Comparison of ENCODE assay signal across 19 cellular contexts in the genomic region with DNA sequence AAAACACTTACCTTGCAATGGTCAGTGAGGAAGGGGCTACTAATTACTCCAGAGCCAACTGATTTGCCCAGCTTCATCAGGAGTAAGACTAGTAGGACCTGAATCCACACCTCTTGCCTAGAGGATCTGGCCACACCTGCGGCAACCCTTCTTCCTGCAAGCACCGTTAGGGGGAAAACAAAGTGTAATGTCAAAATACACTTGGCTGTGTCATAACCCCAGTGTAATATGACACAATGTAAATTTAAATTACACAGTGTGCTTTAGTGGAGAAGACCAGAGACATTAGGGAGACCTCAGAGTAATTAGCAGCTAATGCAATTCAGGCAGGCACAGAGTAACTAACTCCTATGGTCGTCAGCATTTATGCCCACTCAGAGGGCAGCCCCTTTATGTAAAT.
DNase-seq lines count a peak whose midpoint lies in the region; ATAC-seq and TF ChIP-seq lines count a peak whose summit lies in the region.
"Had no signal": no experiment of that assay in that cellular context is flagged by ENCODE, and none has a peak within 500 bp of the region (broad histone marks: within the 10 kb centered on the region; RNA-seq: fewer than 3 reads in every experiment).

No MANE protein-coding gene starts in this region.

- H3K4me3 Mint-ChIP-seq in activated CD8-positive, alpha-beta T cell treated with anti-CD3 and anti-CD28 coated beads, Interleukin-2, amount 10 ng/mL, durations not matched to agents 7 days and 5 days, result no peak overlapping the region
- H3K4me3 Mint-ChIP-seq: activated naive CD4-positive, alpha-beta T cell treated with anti-CD3 and anti-CD28 coated beads, Interleukin-2, amount 50 U/mL, for 24 hours; activated T-cell treated with anti-CD3 and anti-CD28 coated beads, Interleukin-2, amount 50 U/mL, for 72 hours; stimulated activated memory B cell treated with anti-CD40 and anti-IgM and Interleukin-4, amounts not matched to agents 10 μg/mL and 1 μg/mL and 100 μg/mL, for 72 hours; T-cell had no signal

- DNase-seq in NCI-H1105 treated with DMSO at 0.1 percent for 48 hours (lab: John Stamatoyannopoulos, UW) (peak; percentile 50), NCI-H1105 (lab: John Stamatoyannopoulos, UW) (no peak), NCI-H526 (lab: John Stamatoyannopoulos, UW) (peak; percentile 8 to 53), hepatocyte (ENCODE audit: low spot score) (no peak), smooth muscle cell (lab: John Stamatoyannopoulos, UW; ENCODE audit: unreplicated experiment) (no peak), occipital lobe (lab: John Stamatoyannopoulos, UW) (no peak)
- DNase-seq in activated CD8-positive, alpha-beta T cell treated with anti-CD3 and anti-CD28 coated beads, Interleukin-2, amount 10 ng/mL, durations not matched to agents 7 days and 5 days, result no peak
- DNase-seq: activated T-cell treated with anti-CD3 and anti-CD28 coated beads, Interleukin-2, amount 50 U/mL, for 72 hours; colonic mucosa; GM23248; midbrain; right cardiac atrium; stimulated activated CD4-positive, alpha-beta T cell treated with anti-CD3 and anti-CD28 coated beads, Interleukin-15, amount 100 ng/mL, for 24 hours; T-cell had no signal

- H3K9ac ChIP-seq in smooth muscle cell (ENCODE audit: low read depth), result no peak overlapping the region
- H3K9ac ChIP-seq: BLaER1 treated with 17β-estradiol and CSF1 and Interleukin-3, amounts not matched to agents 10 nM and 100 nM; GM23248 had no signal

- POLR2A ChIA-PET in activated CD8-positive, alpha-beta T cell treated with anti-CD3 and anti-CD28 coated beads, Interleukin-2, amount 10 ng/mL, durations not matched to agents 7 days and 5 days (lab: Charles Lee), result no interaction called here

- no peak overlapping the region for H3K27ac ChIP-seq in hepatocyte
- no peak overlapping the region for H3K27ac ChIP-seq in smooth muscle cell (ENCODE audit: low read depth)
- H3K27ac ChIP-seq: BLaER1 treated with 17β-estradiol and CSF1 and Interleukin-3, amounts not matched to agents 10 nM and 100 nM; colonic mucosa; GM23248; thoracic aorta had no signal

- H3F3A ChIP-seq in smooth muscle cell (ENCODE audit: low read depth), result no peaks in the 10 kb centered on the region

- no peaks in the 10 kb centered on the region for H3K9me2 ChIP-seq in hepatocyte (replicated peaks; ENCODE audit: insufficient read depth)

- no peaks in the 10 kb centered on the region for H3K9me3 Mint-ChIP-seq in activated CD8-positive, alpha-beta T cell treated with anti-CD3 and anti-CD28 coated beads, Interleukin-2, amount 10 ng/mL, durations not matched to agents 7 days and 5 days (ENCODE audit: insufficient read depth)
- H3K9me3 Mint-ChIP-seq: activated naive CD4-positive, alpha-beta T cell treated with anti-CD3 and anti-CD28 coated beads, Interleukin-2, amount 50 U/mL, for 24 hours had no signal

- H3K27ac Mint-ChIP-seq in activated CD8-positive, alpha-beta T cell treated with anti-CD3 and anti-CD28 coated beads, Interleukin-2, amount 10 ng/mL, durations not matched to agents 7 days and 5 days, result no peak overlapping the region
- H3K27ac Mint-ChIP-seq: activated naive CD4-positive, alpha-beta T cell treated with anti-CD3 and anti-CD28 coated beads, Interleukin-2, amount 50 U/mL, for 24 hours; activated T-cell treated with anti-CD3 and anti-CD28 coated beads, Interleukin-2, amount 50 U/mL, for 72 hours; stimulated activated memory B cell treated with anti-CD40 and anti-IgM and Interleukin-4, amounts not matched to agents 10 μg/mL and 1 μg/mL and 100 μg/mL, for 72 hours; T-cell had no signal

- H3K4me3 ChIP-seq in hepatocyte, result no peak overlapping the region
- no peak overlapping the region for H3K4me3 ChIP-seq in smooth muscle cell
- H3K4me3 ChIP-seq: BLaER1 treated with 17β-estradiol and CSF1 and Interleukin-3, amounts not matched to agents 10 nM and 100 nM; GM23248 had no signal

- TF ChIP-seq CTCF in hepatocyte (IDR thresholded peaks at IDR 0.05; ENCODE audit: poor library complexity) (no peak), smooth muscle cell (IDR thresholded peaks at IDR 0.05; ENCODE audit: borderline replicate concordance, insufficient read depth, poor library complexity, severe bottlenecking) (no peak)

- WGBS in hepatocyte (ENCODE audit: low lambda C conversion rate, missing lambda C conversion rate), result 39% methylated on average over 3 of the region's 3 CpGs
- 59% methylated on average over 3 of the region's 3 CpGs for WGBS in smooth muscle cell (ENCODE audit: low lambda C conversion rate)

- H3K27me3 Mint-ChIP-seq in activated CD8-positive, alpha-beta T cell treated with anti-CD3 and anti-CD28 coated beads, Interleukin-2, amount 10 ng/mL, durations not matched to agents 7 days and 5 days (ENCODE audit: low read depth), result peaks cover 10% of the 10 kb centered on the region

- no peaks in the 10 kb centered on the region for H3K9me3 ChIP-seq in hepatocyte (ENCODE audit: low read depth)
- no peaks in the 10 kb centered on the region for H3K9me3 ChIP-seq in smooth muscle cell (replicated peaks; ENCODE audit: low read depth)
- H3K9me3 ChIP-seq: BLaER1 treated with 17β-estradiol and CSF1 and Interleukin-3, amounts not matched to agents 10 nM and 100 nM; colonic mucosa; thoracic aorta had no signal

- peaks cover 35% of the 10 kb centered on the region for H3K27me3 ChIP-seq in hepatocyte
- peaks cover 40% of the 10 kb centered on the region for H3K27me3 ChIP-seq in smooth muscle cell (ENCODE audit: low read depth)
- H3K27me3 ChIP-seq: BLaER1 treated with 17β-estradiol and CSF1 and Interleukin-3, amounts not matched to agents 10 nM and 100 nM; colonic mucosa had no signal

- H4K20me1 ChIP-seq in hepatocyte (ENCODE audit: insufficient read depth, poor library complexity, severe bottlenecking), result no peaks in the 10 kb centered on the region
- H4K20me1 ChIP-seq in smooth muscle cell (ENCODE audit: low read depth), result no peaks in the 10 kb centered on the region
- H4K20me1 ChIP-seq: BLaER1 treated with 17β-estradiol and CSF1 and Interleukin-3, amounts not matched to agents 10 nM and 100 nM had no signal

- H3K36me3 Mint-ChIP-seq in activated CD8-positive, alpha-beta T cell treated with anti-CD3 and anti-CD28 coated beads, Interleukin-2, amount 10 ng/mL, durations not matched to agents 7 days and 5 days (ENCODE audit: low read depth), result no peaks in the 10 kb centered on the region
- H3K36me3 Mint-ChIP-seq: activated naive CD4-positive, alpha-beta T cell treated with anti-CD3 and anti-CD28 coated beads, Interleukin-2, amount 50 U/mL, for 24 hours; stimulated activated memory B cell treated with anti-CD40 and anti-IgM and Interleukin-4, amounts not matched to agents 10 μg/mL and 1 μg/mL and 100 μg/mL, for 72 hours; T-cell had no signal

- H3K4me1 Mint-ChIP-seq in activated CD8-positive, alpha-beta T cell treated with anti-CD3 and anti-CD28 coated beads, Interleukin-2, amount 10 ng/mL, durations not matched to agents 7 days and 5 days (ENCODE audit: low read depth), result no peaks in the 10 kb centered on the region
- H3K4me1 Mint-ChIP-seq: activated naive CD4-positive, alpha-beta T cell treated with anti-CD3 and anti-CD28 coated beads, Interleukin-2, amount 50 U/mL, for 24 hours; stimulated activated memory B cell treated with anti-CD40 and anti-IgM and Interleukin-4, amounts not matched to agents 10 μg/mL and 1 μg/mL and 100 μg/mL, for 72 hours had no signal

- no peak overlapping the region for H2AFZ ChIP-seq in hepatocyte
- H2AFZ ChIP-seq in smooth muscle cell (ENCODE audit: low read depth), result peak overlapping the region; percentile 20
- H2AFZ ChIP-seq: GM23248 had no signal

- H3K4me2 ChIP-seq in hepatocyte (peak overlapping the region; percentile 86), smooth muscle cell (peak overlapping the region; percentile 79)
- H3K4me2 ChIP-seq: BLaER1 treated with 17β-estradiol and CSF1 and Interleukin-3, amounts not matched to agents 10 nM and 100 nM had no signal

- H3K79me2 ChIP-seq in hepatocyte (no peaks in the 10 kb centered on the region), smooth muscle cell (ENCODE audit: low read depth) (no peaks in the 10 kb centered on the region)

- CTCF ChIA-PET in activated CD8-positive, alpha-beta T cell treated with anti-CD3 and anti-CD28 coated beads, Interleukin-2, amount 10 ng/mL, durations not matched to agents 7 days and 5 days (lab: Charles Lee), result no interaction called here

- ATAC-seq in GM19395 (IDR thresholded peaks at IDR 0.05; ENCODE audit: unreplicated experiment), result no peak
- no peak for ATAC-seq in activated CD8-positive, alpha-beta T cell treated with anti-CD3 and anti-CD28 coated beads, Interleukin-2, amount 10 ng/mL, durations not matched to agents 7 days and 5 days
- ATAC-seq: activated T-cell treated with anti-CD3 and anti-CD28 coated beads, Interleukin-2, amount 50 U/mL, for 72 hours; stimulated activated memory B cell treated with anti-CD40 and anti-IgM and Interleukin-4, amounts not matched to agents 10 μg/mL and 1 μg/mL and 100 μg/mL, for 72 hours; T-cell had no signal

- peaks cover 7% of the 10 kb centered on the region for H3K4me1 ChIP-seq in hepatocyte (ENCODE audit: insufficient read depth)
- H3K4me1 ChIP-seq in smooth muscle cell (ENCODE audit: low read depth), result peaks cover 3% of the 10 kb centered on the region
- H3K4me1 ChIP-seq: BLaER1 treated with 17β-estradiol and CSF1 and Interleukin-3, amounts not matched to agents 10 nM and 100 nM; colonic mucosa had no signal

- H3K36me3 ChIP-seq in hepatocyte (replicated peaks; ENCODE audit: insufficient read depth, low read depth) (no peaks in the 10 kb centered on the region), smooth muscle cell (ENCODE audit: low read depth) (no peaks in the 10 kb centered on the region)
- H3K36me3 ChIP-seq: BLaER1 treated with 17β-estradiol and CSF1 and Interleukin-3, amounts not matched to agents 10 nM and 100 nM; colonic mucosa; thoracic aorta had no signal

Comparison
In these comparisons a context has a peak if more than half of its experiments do, and no peak if none do; other contexts are left out.
1. DNase-seq: peak in NCI-H1105 treated with DMSO at 0.1 percent for 48 hours (single experiment) and NCI-H526 (2 of 2); none in NCI-H1105 (single experiment), hepatocyte (single experiment), smooth muscle cell (single experiment), activated CD8-positive, alpha-beta T cell treated with anti-CD3 and anti-CD28 coated beads, Interleukin-2, amount 10 ng/mL, durations not matched to agents 7 days and 5 days (single experiment) and occipital lobe (single experiment).